Comparison of ENCODE assay signal across 23 cellular contexts in genomic region chr4:108695062-108695461, GRCh38. TPM values are rescaled to one million over a fixed set of nuclear protein-coding genes. Genes with fewer than 3 reads are reported as not detected.
DNase-seq lines count a peak whose midpoint lies in the region; ATAC-seq, FAIRE-seq and TF ChIP-seq lines count a peak whose summit lies in the region.
"Had no signal": no experiment of that assay in that cellular context is flagged by ENCODE, and none has a peak within 500 bp of the region (broad histone marks: within the 10 kb centered on the region; RNA-seq: fewer than 3 reads in every experiment).

No MANE protein-coding gene starts in this region.

- H3K27ac ChIP-seq in HEK293 (ENCODE audit: extremely low read depth, low read depth, low read length) (no peak overlapping the region), K562 (ENCODE audit: extremely low read depth, low read depth, low read length) (no peak overlapping the region)
- H3K27ac ChIP-seq: A549; BLaER1 treated with 17β-estradiol and CSF1 and Interleukin-3, amounts not matched to agents 10 nM and 100 nM; C4-2B had no signal

- TF ChIP-seq POLR2A in K562 (conservative IDR thresholded peaks at IDR 0.05), result no peak

- TF ChIP-seq CTCF in HEK293 (tag by site-specific recombination; IDR thresholded peaks at IDR 0.05), result no peak
- TF ChIP-seq CTCF in K562 (IDR thresholded peaks at IDR 0.05 in 2 of 3, conservative IDR thresholded peaks at IDR 0.05 in 1 of 3; ENCODE audit: insufficient read depth in 2 of 3, low read depth in 1 of 3, low read length in 3 of 3), result no peak

- H3K4me2 ChIP-seq in K562 (ENCODE audit: insufficient read depth, low read length), result no peak overlapping the region
- H3K4me2 ChIP-seq: A549; BLaER1 treated with 17β-estradiol and CSF1 and Interleukin-3, amounts not matched to agents 10 nM and 100 nM had no signal

- no TSS peak for BruUV-seq in K562 (replicated peaks; lab: Mats Ljungman, UMichigan)

- FAIRE-seq in K562 (lab: Jason Lieb, UNC), result peak; percentile 82
- FAIRE-seq: A549, D721Med, GM12878, GM12892, GM18507 had no signal

- TF ChIP-seq RAD21 in K562 (CRISPR knock-in tag; conservative IDR thresholded peaks at IDR 0.05 in 1 of 2, IDR thresholded peaks at IDR 0.05 in 1 of 2), result no peak

- no peak; the same call in 1 of the 2 replicates for TF ChIP-seq EP300 in K562 (IDR thresholded peaks at IDR 0.05; ENCODE audit: low read length)

- CTCF ChIA-PET in HEK293 (lab: Yijun Ruan, JAX) (interaction anchor here (0.6 kb wide), 1 partner anchor 53 kb away, joined by 3 read pairs; no protein-coding TSS in a partner anchor), K562 (lab: Yijun Ruan, JAX; ENCODE audit: low intra/inter-chr PET ratio) (no interaction called here)

- peak; percentile 14 to 70 (median 42) for DNase-seq in K562 (ENCODE audit: extremely low read depth in 1 of 4, low spot score in 3 of 4)
- no peak for DNase-seq in SK-N-DZ (ENCODE audit: low spot score)
- no peak for DNase-seq in stimulated activated CD4-positive, alpha-beta T cell treated with anti-CD3 and anti-CD28 coated beads, Interleukin-4, amount 100 ng/mL, for 1 hour
- DNase-seq: AML-193; Caco-2; Calu3; CD4-positive, alpha-beta T cell; CD8-positive, alpha-beta T cell; DMS 273 treated with DMSO at 0.1 percent for 48 hours; DMS153; DMS79; DND-41; EL; GDM1 had no signal

- H3K36me3 ChIP-seq in HEK293 (ENCODE audit: control insufficient read depth in 2 of 2, insufficient read depth in 1 of 2, low read length in 2 of 2), result no peaks in the 10 kb centered on the region
- H3K36me3 ChIP-seq in K562 (ENCODE audit: control insufficient read depth, insufficient read depth, low read length), result no peaks in the 10 kb centered on the region
- H3K36me3 ChIP-seq: BLaER1 treated with 17β-estradiol and CSF1 and Interleukin-3, amounts not matched to agents 10 nM and 100 nM had no signal

- intact Hi-C loops in K562 (cut with micrococcal nuclease), result no loop called here

- no peak overlapping the region for H3K9ac ChIP-seq in K562 (ENCODE audit: insufficient read depth in 1 of 2, low read depth in 2 of 2, low read length in 2 of 2)
- H3K9ac ChIP-seq: BLaER1 treated with 17β-estradiol and CSF1 and Interleukin-3, amounts not matched to agents 10 nM and 100 nM had no signal

- no peaks in the 10 kb centered on the region for H3K79me2 ChIP-seq in K562 (ENCODE audit: control insufficient read depth, insufficient read depth, low read length)

- POLR2A ChIA-PET in HEK293 (lab: Yijun Ruan, JAX), result no interaction called here
- POLR2A ChIA-PET in K562 (lab: Yijun Ruan, JAX), result interaction anchor here (0.7 to 0.9 kb wide), 2 partner anchors 9 to 10 kb away, joined by 3 read pairs; no protein-coding TSS in a partner anchor

- H2AFZ ChIP-seq in K562 (ENCODE audit: low read depth, low read length), result no peak overlapping the region

- H3K9me3 ChIP-seq in HEK293 (ENCODE audit: control insufficient read depth, insufficient read depth, low read depth, low read length), result no peaks in the 10 kb centered on the region
- H3K9me3 ChIP-seq in K562 (replicated peaks; ENCODE audit: control insufficient read depth, insufficient read depth, low read depth, low read length), result no peaks in the 10 kb centered on the region
- H3K9me3 ChIP-seq: A549; BLaER1 treated with 17β-estradiol and CSF1 and Interleukin-3, amounts not matched to agents 10 nM and 100 nM; Caco-2 had no signal

- in situ Hi-C loops in K562 (cut with MboI), result no loop called here

- H3K27me3 ChIP-seq in K562 (ENCODE audit: control insufficient read depth in 2 of 2, insufficient read depth in 2 of 2, low read length in 2 of 2), result no peaks in the 10 kb centered on the region
- H3K27me3 ChIP-seq: BLaER1 treated with 17β-estradiol and CSF1 and Interleukin-3, amounts not matched to agents 10 nM and 100 nM had no signal

- ATAC-seq in K562 (peak; percentile 70), HG03354 (IDR thresholded peaks at IDR 0.05; ENCODE audit: poor library complexity, severe bottlenecking, unreplicated experiment) (no peak)
- ATAC-seq: A549; CD8-positive, alpha-beta T cell; GM12878 had no signal

- 0% methylated on average over 1 of the region's 1 CpG for WGBS in K562 (ENCODE audit: insufficient coverage, low coverage, missing lambda C conversion rate)

- H3K4me3 ChIP-seq in HEK293 (ENCODE audit: low read depth, low read length) (no peak overlapping the region), K562 (no peak overlapping the region)
- H3K4me3 ChIP-seq: A549; BLaER1 treated with 17β-estradiol and CSF1 and Interleukin-3, amounts not matched to agents 10 nM and 100 nM; GM12878 had no signal

- no peaks in the 10 kb centered on the region for H4K20me1 ChIP-seq in K562 (replicated peaks; ENCODE audit: control insufficient read depth, insufficient read depth, low read length)
- H4K20me1 ChIP-seq: BLaER1 treated with 17β-estradiol and CSF1 and Interleukin-3, amounts not matched to agents 10 nM and 100 nM had no signal

- H3K4me1 ChIP-seq in HEK293 (ENCODE audit: control insufficient read depth, insufficient read depth, low read length) (no peaks in the 10 kb centered on the region), K562 (replicated peaks in 1 of 2; ENCODE audit: control insufficient read depth in 2 of 2, insufficient read depth in 2 of 2, low read length in 2 of 2) (peaks cover 0 to 16% of the 10 kb centered on the region in 2 experiments; a peak in 3 of 5 replicates)
- H3K4me1 ChIP-seq: A549, Caco-2 had no signal

- H3K9me1 ChIP-seq in K562 (ENCODE audit: control insufficient read depth, insufficient read depth, low read length), result no peaks in the 10 kb centered on the region

TF ChIP-seq in HEK293, 187 proteins besides CTCF, POLR2A, EP300 and RAD21:
- TF ChIP-seq ZNF623 (tag by site-specific recombination; IDR thresholded peaks at IDR 0.05) (0 out of 2 replicates have a peak, but pooled peaks have one; percentile 28), ZNF274 (IDR thresholded peaks at IDR 0.05; ENCODE audit: low read length) (no peak), ZNF274 (tag by site-specific recombination; IDR thresholded peaks at IDR 0.05; ENCODE audit: borderline replicate concordance) (no peak)

TF ChIP-seq in K562, 482 proteins besides CTCF, POLR2A, EP300 and RAD21 (continues in another document):
- TF ChIP-seq CBX3 (IDR thresholded peaks at IDR 0.05; ENCODE audit: borderline replicate concordance in 1 of 2, low read length in 2 of 2) (peak in 1 of 2 experiments; percentile 33; a peak in 1 of 3 replicates), MBD1 (CRISPR knock-in tag; IDR thresholded peaks at IDR 0.05) (no peak), CTBP1 (IDR thresholded peaks at IDR 0.05; ENCODE audit: borderline replicate concordance) (no peak), POLR2AphosphoS5 (IDR thresholded peaks at IDR 0.05; ENCODE audit: control insufficient read depth, insufficient read depth, low read depth, low read length) (peak; percentile 49; the same call in 1 of the 2 replicates), SMARCA4 (IDR thresholded peaks at IDR 0.05) (peak; percentile 67), RFX5 (IDR thresholded peaks at IDR 0.05; ENCODE audit: low read depth, low read length) (no peak), ZNF655 (CRISPR knock-in tag; IDR thresholded peaks at IDR 0.05) (no peak), NFXL1 (CRISPR knock-in tag; IDR thresholded peaks at IDR 0.05) (no peak), ZNF253 (CRISPR knock-in tag; conservative IDR thresholded peaks at IDR 0.05) (no peak), HDAC1 (IDR thresholded peaks at IDR 0.05) (peak in 1 of 2 experiments; percentile 66; a peak in 1 of 4 replicates), GATAD2A (IDR thresholded peaks at IDR 0.05) (no peak)

RNA-seq across cellular contexts. Expression of gene OSTC, which starts 44.7 kb away (rescaled TPM):
- 64.1 and 123 TPM in 2 replicates for total RNA-seq in K562 (2011; cell fraction: chromatin; rRNA removed; ENCODE audit: low replicate concordance)
- total RNA-seq in K562 (2011; cell fraction: nucleolus; rRNA removed), result 68.4 and 89.2 TPM in 2 replicates
- 127 and 150 TPM in 2 replicates for total RNA-seq in K562 (2011; cell fraction: nucleoplasm; rRNA removed)
- total RNA-seq in K562 (2014; rRNA removed) (93.8 and 112 TPM in 2 replicates), K562 (2014; rRNA removed; fragmentation: Illumina TruSeq; extraction: Trizol) (235 and 252 TPM in 2 replicates), K562 (2015; rRNA removed; fragmentation: Illumina TruSeq; extraction: Trizol) (193 and 210 TPM in 2 replicates), K562 (2021) (143 and 174 TPM in 2 replicates)
- polyA plus RNA-seq in K562 (2011; rRNA removed) (225 and 241 TPM in 2 replicates), K562 (2014; fragmentation: Illumina TruSeq; extraction: Trizol) (235 and 258 TPM in 2 replicates), K562 (2014; fragmentation: Nextera tagmentation; extraction: Ambion mirVana) (100 to 1,000 TPM; 851 to 966 TPM), K562 (2014; rRNA removed) (177 and 182 TPM in 2 replicates)
- polyA plus RNA-seq in K562 (2011; cell fraction: cytosol; rRNA removed), result 99.7 and 224 TPM in 2 replicates
- polyA plus RNA-seq in K562 (2011; cell fraction: nucleus; rRNA removed), result 32.2 and 80.8 TPM in 2 replicates
- 219 and 283 TPM in 2 replicates for polyA plus RNA-seq in K562 (2012)
- 125 and 140 TPM in 2 replicates for polyA minus RNA-seq in K562 (2011; rRNA and poly(A)+ RNA removed)
- 50.4 and 56.3 TPM in 2 replicates for polyA minus RNA-seq in K562 (2011; cell fraction: cytosol; rRNA and poly(A)+ RNA removed)
- polyA minus RNA-seq in K562 (2011; cell fraction: nucleus; rRNA and poly(A)+ RNA removed), result 24.9 and 58.4 TPM in 2 replicates
- 147 and 1,058 TPM in 2 replicates for polyA plus RNA-seq in SK-N-DZ (2014; cell fraction: cytosol; rRNA removed)
- polyA plus RNA-seq in SK-N-DZ (2014; cell fraction: nucleus; rRNA removed), result 69.8 and 107 TPM in 2 replicates

Comparison
In these comparisons a context has a peak if more than half of its experiments do, and no peak if none do; other contexts are left out.
1. DNase-seq: peak in K562 (4 of 4); none in SK-N-DZ (single experiment) and stimulated activated CD4-positive, alpha-beta T cell treated with anti-CD3 and anti-CD28 coated beads, Interleukin-4, amount 100 ng/mL, for 1 hour (single experiment).